In genomic region chr3:48663489-48664312, GRCh38 we compare ENCODE assay signal across 9 cellular contexts. TPM values are rescaled to one million over a fixed set of nuclear protein-coding genes. Genes with fewer than 3 reads are reported as not detected.
DNase-seq lines count a peak whose midpoint lies in the region; ATAC-seq and TF ChIP-seq lines count a peak whose summit lies in the region.
"Had no signal": no experiment of that assay in that cellular context is flagged by ENCODE, and none has a peak within 500 bp of the region (broad histone marks: within the 10 kb centered on the region; RNA-seq: fewer than 3 reads in every experiment).

No MANE protein-coding gene starts in this region.

- no peaks in the 10 kb centered on the region for H3K36me3 ChIP-seq in lung (ENCODE audit: control insufficient read depth in 2 of 2, insufficient read depth in 2 of 2, low read length in 2 of 2)

- peak overlapping the region; percentile 22 for H3K4me3 ChIP-seq in lung

- DNase-seq in NCI-H82 (lab: John Stamatoyannopoulos, UW) (peak; percentile 98), lung (ENCODE audit: low spot score) (peak; percentile 88)
- DNase-seq in activated CD8-positive, alpha-beta memory T cell treated with anti-CD3 and anti-CD28 coated beads for 1 hour (ENCODE audit: extremely low read depth in 1 of 2, low read depth in 1 of 2) = peak; percentile 49 to 72
- DNase-seq in effector CD8-positive, alpha-beta T cell (lab: John Stamatoyannopoulos, UW) = peak; percentile 58
- DNase-seq in stimulated activated CD4-positive, alpha-beta T cell treated with anti-CD3 and anti-CD28 coated beads, TNF-alpha, amount 100 ng/mL, for 24 hours (ENCODE audit: low read depth in 3 of 3) = peak; percentile 70 to 92 (median 71)

- H3K4me1 ChIP-seq in lung (ENCODE audit: control insufficient read depth in 2 of 2, insufficient read depth in 2 of 2, low read length in 2 of 2) = peaks cover 0 to 24% of the 10 kb centered on the region in 2 donors

- H3K27me3 ChIP-seq in lung (ENCODE audit: control insufficient read depth, insufficient read depth) = no peaks in the 10 kb centered on the region

- ATAC-seq in GM19328 (IDR thresholded peaks at IDR 0.05; ENCODE audit: unreplicated experiment) (peak; percentile 88), HG03469 (IDR thresholded peaks at IDR 0.05; ENCODE audit: unreplicated experiment) (peak; percentile 72), lung (ENCODE audit: insufficient read depth, low FRiP score) (peak; percentile 78)

- H3K27ac ChIP-seq in C4-2B = peak overlapping the region; percentile 93
- H3K27ac ChIP-seq in lung (ENCODE audit: low read depth in 1 of 2, low read length in 1 of 2) = peak overlapping the region in 1 of 2 donors; percentile 24

- peaks cover 0 to 4% of the 10 kb centered on the region in 2 donors for H3K9me3 ChIP-seq in lung (ENCODE audit: control insufficient read depth in 2 of 2, insufficient read depth in 1 of 2, low read length in 1 of 2)

- WGBS in lung, 2 donors = 0 to 2% methylated on average over 64 to 66 of the region's 66 CpGs

- peak; percentile 92 for TF ChIP-seq CTCF in C4-2B (conservative IDR thresholded peaks at IDR 0.05)
- TF ChIP-seq CTCF in lung (IDR thresholded peaks at IDR 0.05; ENCODE audit: control extremely low read depth, extremely low read depth) = peak; percentile 14

RNA-seq across cellular contexts. Expression of gene CELSR3, which starts 1.0 kb away (rescaled TPM):
- 1 to 10 TPM; 1.7 to 2.0 TPM for total RNA-seq in lung
- 1 to 10 TPM in 1 of 2 donors, under 1 TPM in 1; 0.71 to 1.2 TPM for polyA plus RNA-seq in lung

RNA-seq across cellular contexts. Expression of gene NCKIPSD, which starts 22.0 kb away (rescaled TPM):
- total RNA-seq in lung = 10 to 100 TPM; 10.2 to 22.0 TPM
- 10 to 100 TPM in 1 of 2 donors, 1 to 10 TPM in 1; 9.0 to 13.0 TPM for polyA plus RNA-seq in lung

RNA-seq across cellular contexts. Expression of gene SLC26A6, which starts 28.4 kb away (rescaled TPM):
- 10 to 100 TPM; 14.6 to 24.5 TPM for total RNA-seq in lung
- 10 to 100 TPM; 16.3 to 22.9 TPM for polyA plus RNA-seq in lung

RNA-seq across cellular contexts. Expression of gene TMEM89, which starts 42.1 kb away (rescaled TPM):
- not detected for total RNA-seq in lung
- polyA plus RNA-seq in lung = under 1 TPM in 1 of 2 donors, not detected in 1; 0.22 TPM
- total RNA-seq: subcutaneous adipose tissue had no signal

RNA-seq across cellular contexts. Expression of gene IP6K2, which starts 53.3 kb away (rescaled TPM):
- 100 to 1,000 TPM in 1 of 2 donors, 10 to 100 TPM in 1; 54.3 to 128 TPM for total RNA-seq in lung
- polyA plus RNA-seq in lung = 10 to 100 TPM; 55.2 to 67.6 TPM
